Comparison of ENCODE assay signal across 1 cellular context in the genomic region with DNA sequence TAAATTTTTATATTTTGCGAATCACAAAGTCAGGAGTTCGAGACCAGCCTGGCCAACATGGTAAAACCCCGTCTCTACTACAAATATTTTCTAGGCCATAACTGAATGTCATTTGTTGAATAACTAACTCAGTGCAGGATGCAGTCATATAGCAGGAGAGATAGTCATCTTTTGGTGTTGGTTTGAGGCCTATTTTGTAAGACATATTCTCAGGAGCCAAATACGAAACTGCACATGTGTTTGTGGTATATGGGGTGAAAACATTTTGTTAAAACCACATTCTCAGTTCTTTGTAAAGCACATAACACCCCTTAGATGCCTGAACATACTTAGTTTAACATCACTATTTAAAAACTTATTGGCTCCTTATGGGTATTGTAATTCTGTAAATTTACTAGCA.
TF ChIP-seq lines count a peak whose summit lies in the region.

No MANE protein-coding gene starts in this region.

TF ChIP-seq in WTC11, 78 proteins besides CTCF, POLR2A, EP300 and RAD21 (continued from another document):
- TF ChIP-seq GABPB1 (CRISPR knock-in tag; IDR thresholded peaks at IDR 0.05): no peak
- TF ChIP-seq, protein P1, sequence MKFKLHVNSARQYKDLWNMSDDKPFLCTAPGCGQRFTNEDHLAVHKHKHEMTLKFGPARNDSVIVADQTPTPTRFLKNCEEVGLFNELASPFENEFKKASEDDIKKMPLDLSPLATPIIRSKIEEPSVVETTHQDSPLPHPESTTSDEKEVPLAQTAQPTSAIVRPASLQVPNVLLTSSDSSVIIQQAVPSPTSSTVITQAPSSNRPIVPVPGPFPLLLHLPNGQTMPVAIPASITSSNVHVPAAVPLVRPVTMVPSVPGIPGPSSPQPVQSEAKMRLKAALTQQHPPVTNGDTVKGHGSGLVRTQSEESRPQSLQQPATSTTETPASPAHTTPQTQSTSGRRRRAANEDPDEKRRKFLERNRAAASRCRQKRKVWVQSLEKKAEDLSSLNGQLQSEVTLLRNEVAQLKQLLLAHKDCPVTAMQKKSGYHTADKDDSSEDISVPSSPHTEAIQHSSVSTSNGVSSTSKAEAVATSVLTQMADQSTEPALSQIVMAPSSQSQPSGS (CRISPR knock-in tag; IDR thresholded peaks at IDR 0.05; ENCODE audit: borderline replicate concordance, low read depth): no peak
- TF ChIP-seq, protein P2, sequence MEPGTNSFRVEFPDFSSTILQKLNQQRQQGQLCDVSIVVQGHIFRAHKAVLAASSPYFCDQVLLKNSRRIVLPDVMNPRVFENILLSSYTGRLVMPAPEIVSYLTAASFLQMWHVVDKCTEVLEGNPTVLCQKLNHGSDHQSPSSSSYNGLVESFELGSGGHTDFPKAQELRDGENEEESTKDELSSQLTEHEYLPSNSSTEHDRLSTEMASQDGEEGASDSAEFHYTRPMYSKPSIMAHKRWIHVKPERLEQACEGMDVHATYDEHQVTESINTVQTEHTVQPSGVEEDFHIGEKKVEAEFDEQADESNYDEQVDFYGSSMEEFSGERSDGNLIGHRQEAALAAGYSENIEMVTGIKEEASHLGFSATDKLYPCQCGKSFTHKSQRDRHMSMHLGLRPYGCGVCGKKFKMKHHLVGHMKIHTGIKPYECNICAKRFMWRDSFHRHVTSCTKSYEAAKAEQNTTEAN (CRISPR knock-in tag; IDR thresholded peaks at IDR 0.05): no peak
- TF ChIP-seq MYBL2 (CRISPR knock-in tag; IDR thresholded peaks at IDR 0.05): no peak
- TF ChIP-seq TEAD1 (CRISPR knock-in tag; IDR thresholded peaks at IDR 0.05): no peak
- TF ChIP-seq, protein P3, sequence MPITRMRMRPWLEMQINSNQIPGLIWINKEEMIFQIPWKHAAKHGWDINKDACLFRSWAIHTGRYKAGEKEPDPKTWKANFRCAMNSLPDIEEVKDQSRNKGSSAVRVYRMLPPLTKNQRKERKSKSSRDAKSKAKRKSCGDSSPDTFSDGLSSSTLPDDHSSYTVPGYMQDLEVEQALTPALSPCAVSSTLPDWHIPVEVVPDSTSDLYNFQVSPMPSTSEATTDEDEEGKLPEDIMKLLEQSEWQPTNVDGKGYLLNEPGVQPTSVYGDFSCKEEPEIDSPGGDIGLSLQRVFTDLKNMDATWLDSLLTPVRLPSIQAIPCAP (CRISPR knock-in tag; IDR thresholded peaks at IDR 0.05): no peak
- TF ChIP-seq, protein P4, sequence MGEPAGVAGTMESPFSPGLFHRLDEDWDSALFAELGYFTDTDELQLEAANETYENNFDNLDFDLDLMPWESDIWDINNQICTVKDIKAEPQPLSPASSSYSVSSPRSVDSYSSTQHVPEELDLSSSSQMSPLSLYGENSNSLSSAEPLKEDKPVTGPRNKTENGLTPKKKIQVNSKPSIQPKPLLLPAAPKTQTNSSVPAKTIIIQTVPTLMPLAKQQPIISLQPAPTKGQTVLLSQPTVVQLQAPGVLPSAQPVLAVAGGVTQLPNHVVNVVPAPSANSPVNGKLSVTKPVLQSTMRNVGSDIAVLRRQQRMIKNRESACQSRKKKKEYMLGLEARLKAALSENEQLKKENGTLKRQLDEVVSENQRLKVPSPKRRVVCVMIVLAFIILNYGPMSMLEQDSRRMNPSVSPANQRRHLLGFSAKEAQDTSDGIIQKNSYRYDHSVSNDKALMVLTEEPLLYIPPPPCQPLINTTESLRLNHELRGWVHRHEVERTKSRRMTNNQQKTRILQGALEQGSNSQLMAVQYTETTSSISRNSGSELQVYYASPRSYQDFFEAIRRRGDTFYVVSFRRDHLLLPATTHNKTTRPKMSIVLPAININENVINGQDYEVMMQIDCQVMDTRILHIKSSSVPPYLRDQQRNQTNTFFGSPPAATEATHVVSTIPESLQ (CRISPR knock-in tag; IDR thresholded peaks at IDR 0.05): no peak
- no peak for TF ChIP-seq CREB1 (CRISPR knock-in tag; IDR thresholded peaks at IDR 0.05)
- TF ChIP-seq, protein P5, sequence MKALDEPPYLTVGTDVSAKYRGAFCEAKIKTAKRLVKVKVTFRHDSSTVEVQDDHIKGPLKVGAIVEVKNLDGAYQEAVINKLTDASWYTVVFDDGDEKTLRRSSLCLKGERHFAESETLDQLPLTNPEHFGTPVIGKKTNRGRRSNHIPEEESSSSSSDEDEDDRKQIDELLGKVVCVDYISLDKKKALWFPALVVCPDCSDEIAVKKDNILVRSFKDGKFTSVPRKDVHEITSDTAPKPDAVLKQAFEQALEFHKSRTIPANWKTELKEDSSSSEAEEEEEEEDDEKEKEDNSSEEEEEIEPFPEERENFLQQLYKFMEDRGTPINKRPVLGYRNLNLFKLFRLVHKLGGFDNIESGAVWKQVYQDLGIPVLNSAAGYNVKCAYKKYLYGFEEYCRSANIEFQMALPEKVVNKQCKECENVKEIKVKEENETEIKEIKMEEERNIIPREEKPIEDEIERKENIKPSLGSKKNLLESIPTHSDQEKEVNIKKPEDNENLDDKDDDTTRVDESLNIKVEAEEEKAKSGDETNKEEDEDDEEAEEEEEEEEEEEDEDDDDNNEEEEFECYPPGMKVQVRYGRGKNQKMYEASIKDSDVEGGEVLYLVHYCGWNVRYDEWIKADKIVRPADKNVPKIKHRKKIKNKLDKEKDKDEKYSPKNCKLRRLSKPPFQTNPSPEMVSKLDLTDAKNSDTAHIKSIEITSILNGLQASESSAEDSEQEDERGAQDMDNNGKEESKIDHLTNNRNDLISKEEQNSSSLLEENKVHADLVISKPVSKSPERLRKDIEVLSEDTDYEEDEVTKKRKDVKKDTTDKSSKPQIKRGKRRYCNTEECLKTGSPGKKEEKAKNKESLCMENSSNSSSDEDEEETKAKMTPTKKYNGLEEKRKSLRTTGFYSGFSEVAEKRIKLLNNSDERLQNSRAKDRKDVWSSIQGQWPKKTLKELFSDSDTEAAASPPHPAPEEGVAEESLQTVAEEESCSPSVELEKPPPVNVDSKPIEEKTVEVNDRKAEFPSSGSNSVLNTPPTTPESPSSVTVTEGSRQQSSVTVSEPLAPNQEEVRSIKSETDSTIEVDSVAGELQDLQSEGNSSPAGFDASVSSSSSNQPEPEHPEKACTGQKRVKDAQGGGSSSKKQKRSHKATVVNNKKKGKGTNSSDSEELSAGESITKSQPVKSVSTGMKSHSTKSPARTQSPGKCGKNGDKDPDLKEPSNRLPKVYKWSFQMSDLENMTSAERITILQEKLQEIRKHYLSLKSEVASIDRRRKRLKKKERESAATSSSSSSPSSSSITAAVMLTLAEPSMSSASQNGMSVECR (CRISPR knock-in tag; IDR thresholded peaks at IDR 0.05; ENCODE audit: borderline replicate concordance): no peak
- TF ChIP-seq, protein P6, sequence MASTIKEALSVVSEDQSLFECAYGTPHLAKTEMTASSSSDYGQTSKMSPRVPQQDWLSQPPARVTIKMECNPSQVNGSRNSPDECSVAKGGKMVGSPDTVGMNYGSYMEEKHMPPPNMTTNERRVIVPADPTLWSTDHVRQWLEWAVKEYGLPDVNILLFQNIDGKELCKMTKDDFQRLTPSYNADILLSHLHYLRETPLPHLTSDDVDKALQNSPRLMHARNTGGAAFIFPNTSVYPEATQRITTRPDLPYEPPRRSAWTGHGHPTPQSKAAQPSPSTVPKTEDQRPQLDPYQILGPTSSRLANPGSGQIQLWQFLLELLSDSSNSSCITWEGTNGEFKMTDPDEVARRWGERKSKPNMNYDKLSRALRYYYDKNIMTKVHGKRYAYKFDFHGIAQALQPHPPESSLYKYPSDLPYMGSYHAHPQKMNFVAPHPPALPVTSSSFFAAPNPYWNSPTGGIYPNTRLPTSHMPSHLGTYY (CRISPR knock-in tag; IDR thresholded peaks at IDR 0.05): no peak
